Comparison of ENCODE assay signal across 8 cellular contexts in the genomic region with DNA sequence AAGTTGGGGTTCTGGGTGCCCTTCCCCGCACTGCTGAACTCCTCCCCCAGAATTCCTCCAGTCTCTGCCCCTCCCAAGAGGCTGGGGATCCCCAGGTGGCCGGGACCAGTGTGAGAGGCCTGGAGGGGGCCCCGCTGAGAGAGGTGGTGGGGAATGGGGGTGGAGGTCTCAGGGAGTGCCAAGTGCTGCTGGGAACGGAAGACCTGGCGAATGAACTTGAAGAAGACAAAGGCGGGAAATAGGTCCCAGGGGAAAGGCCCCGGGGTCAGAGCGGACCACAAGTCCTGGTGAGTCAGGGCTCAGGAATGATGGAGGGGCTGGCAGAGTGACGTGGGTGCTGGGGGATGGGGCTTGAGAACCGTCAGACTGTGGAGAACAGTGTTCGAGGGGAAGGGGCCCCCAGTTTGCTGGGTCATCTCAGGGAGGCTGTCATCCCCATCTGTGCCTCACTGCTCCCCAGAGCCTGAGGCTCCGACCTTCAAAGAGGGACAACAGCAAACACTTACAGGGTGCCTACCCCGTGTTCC. TPM values are rescaled to one million over a fixed set of nuclear protein-coding genes. Genes with fewer than 3 reads are reported as not detected.
DNase-seq lines count a peak whose midpoint lies in the region; ATAC-seq and TF ChIP-seq lines count a peak whose summit lies in the region.

No MANE protein-coding gene starts in this region.

- peaks cover 29% of the 10 kb centered on the region for H3K27me3 Mint-ChIP-seq in type B pancreatic cell

- H3K4me1 Mint-ChIP-seq in type B pancreatic cell (ENCODE audit: unreplicated experiment) = peaks cover 23% of the 10 kb centered on the region

- H3K9me3 Mint-ChIP-seq in type B pancreatic cell = no peaks in the 10 kb centered on the region

- peak; percentile 69 to 76 for ATAC-seq in left cardiac atrium
- ATAC-seq in HG03442 (IDR thresholded peaks at IDR 0.05; ENCODE audit: unreplicated experiment) = no peak

- H3K36me3 Mint-ChIP-seq in type B pancreatic cell = no peaks in the 10 kb centered on the region

- TF ChIP-seq CTCF in dorsolateral prefrontal cortex (IDR thresholded peaks at IDR 0.05 in 54 of 56, conservative IDR thresholded peaks at IDR 0.05 in 2 of 56; ENCODE audit: low read depth in 1 of 56, partially characterized antibody in 56 of 56) (no peak), type B pancreatic cell (conservative IDR thresholded peaks at IDR 0.05) (no peak)

- peaks cover 11% of the 10 kb centered on the region for H3K4me1 ChIP-seq in HAP-1
- H3K4me1 ChIP-seq in skeletal muscle tissue (ENCODE audit: control insufficient read depth in 3 of 3, insufficient read depth in 3 of 3, low read length in 3 of 3) = peaks cover 8 to 15% (median 8%) of the 10 kb centered on the region in 3 donors

- H3K4me3 ChIP-seq in HAP-1 = no peak overlapping the region
- H3K4me3 ChIP-seq in skeletal muscle tissue (ENCODE audit: low read length in 3 of 3) = no peak overlapping the region
- H3K4me3 ChIP-seq in dorsolateral prefrontal cortex = no peak overlapping the region

- no peak overlapping the region for H3K27ac Mint-ChIP-seq in type B pancreatic cell

- DNase-seq in HAP-1 (ENCODE audit: low spot score in 2 of 2) (peak; percentile 65 to 91), SW 1271 (lab: John Stamatoyannopoulos, UW) (peak; percentile 63 to 90), left cardiac atrium (peak; percentile 86), NCI-H774 (lab: John Stamatoyannopoulos, UW) (no peak), dorsolateral prefrontal cortex (no peak), type B pancreatic cell (ENCODE audit: extremely low spot score, unreplicated experiment) (no peak)

- no peak overlapping the region for H3K4me3 Mint-ChIP-seq in type B pancreatic cell

- intact Hi-C loops in left cardiac atrium (cut with DNase I) = loop anchor here (5.0 kb wide), 2 partner anchors 57 to 62 kb away; partner anchors contain the start of gene TNFAIP8L1 (in 1 of the 2)
- intact Hi-C loops in dorsolateral prefrontal cortex (cut with DNase I) = loop anchor here (5.0 kb wide), 1 partner anchor 62 kb away; the partner anchor contains the start of gene TNFAIP8L1 (in 2 of the 2)

- H3K36me3 ChIP-seq in HAP-1 (replicated peaks) = no peaks in the 10 kb centered on the region
- no peaks in the 10 kb centered on the region for H3K36me3 ChIP-seq in skeletal muscle tissue (ENCODE audit: control insufficient read depth in 3 of 3, insufficient read depth in 3 of 3, low read length in 3 of 3)

- in situ Hi-C loops in HAP-1 (cut with MboI; ENCODE audit: low sequenced_read_pairs) = loop anchor here (5.0 to 10.0 kb wide), 2 partner anchors 62 to 229 kb away; partner anchors contain the start of gene TNFAIP8L1

- H3K9ac ChIP-seq in skeletal muscle tissue (ENCODE audit: low read depth in 1 of 3, low read length in 3 of 3) = peak overlapping the region in 1 of 3 donors; percentile 19

- H3K27me3 ChIP-seq in HAP-1 (ENCODE audit: low read depth) (no peaks in the 10 kb centered on the region), skeletal muscle tissue (ENCODE audit: control insufficient read depth in 3 of 3, insufficient read depth in 3 of 3, low read length in 3 of 3) (peaks cover 10 to 26% (median 20%) of the 10 kb centered on the region in 3 donors), dorsolateral prefrontal cortex (peaks cover 0 to 10% (median 1%) of the 10 kb centered on the region in 45 donors)

- H3K9me3 ChIP-seq in HAP-1 (no peaks in the 10 kb centered on the region), skeletal muscle tissue (ENCODE audit: control insufficient read depth in 3 of 3, low read length in 3 of 3) (no peaks in the 10 kb centered on the region)

- H3K27ac ChIP-seq in skeletal muscle tissue (ENCODE audit: low read depth, low read length) = peak overlapping the region; percentile 85
- peak overlapping the region in 7 of 59 donors; percentile 9 to 43 (median 16) for H3K27ac ChIP-seq in dorsolateral prefrontal cortex

RNA-seq across cellular contexts. Expression of gene SEMA6B, which starts 15.8 kb away (rescaled TPM):
- total RNA-seq in left cardiac atrium (10 to 100 TPM; 15.0 to 24.8 TPM), skeletal muscle tissue (11.5 TPM), dorsolateral prefrontal cortex (100 to 1,000 TPM in 56 of 120 experiments, 10 to 100 TPM in 64; 32.4 to 162 (median 98.7) TPM), type B pancreatic cell (ENCODE audit: low replicate concordance) (1.7 and 9.5 TPM in 2 replicates)

RNA-seq across cellular contexts. Expression of gene LRG1, which starts 35.5 kb away (rescaled TPM):
- total RNA-seq in left cardiac atrium (1 to 10 TPM in 1 of 2 donors, under 1 TPM in 1; 0.88 to 1.1 TPM), skeletal muscle tissue (0.52 TPM), dorsolateral prefrontal cortex (1 to 10 TPM in 34 of 120 experiments, under 1 TPM in 72, not detected in 14; 0.13 to 3.5 (median 0.68) TPM), type B pancreatic cell (ENCODE audit: low replicate concordance) (0.21 and 1.2 TPM in 2 replicates)

RNA-seq across cellular contexts. Expression of gene PLIN5, which starts 40.3 kb away (rescaled TPM):
- total RNA-seq in left cardiac atrium (10 to 100 TPM; 32.7 to 47.8 TPM), skeletal muscle tissue (2.1 TPM), dorsolateral prefrontal cortex (10 to 100 TPM in 93 of 120 experiments, 1 to 10 TPM in 27; 5.4 to 56.3 (median 15.4) TPM), type B pancreatic cell (ENCODE audit: low replicate concordance) (1.2 and 4.3 TPM in 2 replicates)

RNA-seq across cellular contexts. Expression of gene PLIN4, which starts 57.0 kb away (rescaled TPM):
- total RNA-seq in left cardiac atrium = 100 to 1,000 TPM; 331 to 357 TPM
- total RNA-seq in skeletal muscle tissue = 15.7 TPM
- total RNA-seq in dorsolateral prefrontal cortex = 10 to 100 TPM in 16 of 120 experiments, 1 to 10 TPM in 104; 1.4 to 28.3 (median 6.3) TPM
- 0.48 TPM in 2 replicates for total RNA-seq in type B pancreatic cell (ENCODE audit: low replicate concordance)

Comparison
In these comparisons a context has a peak if more than half of its experiments do, and no peak if none do; other contexts are left out.
1. DNase-seq: peak in HAP-1 (2 of 2), SW 1271 (2 of 2) and left cardiac atrium (single experiment); none in NCI-H774 (single experiment), dorsolateral prefrontal cortex (0 of 10) and type B pancreatic cell (single experiment).